In the genomic region with DNA sequence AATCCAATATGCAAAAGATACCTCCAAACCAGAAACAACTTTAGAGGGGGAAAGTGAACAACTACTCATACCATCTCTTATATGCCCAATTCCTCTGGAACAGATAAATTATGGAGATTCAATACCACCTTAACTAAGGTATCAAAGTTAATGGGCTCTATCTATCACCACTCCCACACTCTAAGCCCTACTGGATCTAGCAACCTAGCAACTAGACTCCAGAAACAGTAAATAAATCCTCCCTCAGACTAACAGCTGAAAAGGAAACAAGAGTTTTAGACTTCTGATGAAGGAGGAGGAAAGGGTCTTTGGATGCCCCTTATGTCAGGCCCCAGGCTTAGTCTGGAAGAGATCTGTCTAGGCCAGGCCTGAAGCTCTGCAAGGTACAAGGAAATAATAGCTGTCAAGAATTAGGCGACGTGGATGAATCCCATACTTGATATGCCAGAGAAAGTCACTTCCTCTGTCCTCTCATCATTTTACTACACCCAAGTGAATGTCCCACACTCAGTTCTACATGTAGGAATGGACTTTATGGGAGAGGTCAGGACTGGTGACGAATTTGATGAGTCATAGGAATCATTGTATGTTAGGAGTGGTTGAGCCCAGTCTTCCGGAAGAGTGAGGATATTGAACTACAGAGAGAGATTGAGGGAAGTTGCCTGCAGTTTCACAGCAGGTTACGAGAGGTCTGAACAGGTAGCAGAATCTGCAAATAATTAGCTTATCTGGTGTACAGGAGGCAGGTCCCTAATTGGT, we compare ENCODE assay signal across 8 cellular contexts.
A peak's percentile ranks its signal among the peaks of the same experiment; 100 is the strongest.
DNase-seq lines count a peak whose midpoint lies in the region; ATAC-seq and TF ChIP-seq lines count a peak whose summit lies in the region.
"Had no signal": no experiment of that assay in that cellular context is flagged by ENCODE, and none has a peak within 500 bp of the region (broad histone marks: within the 10 kb centered on the region; RNA-seq: fewer than 3 reads in every experiment).

No MANE protein-coding gene starts in this region.

- peak; percentile 75 to 95 for ATAC-seq in right cardiac atrium
- ATAC-seq in HG02763 (IDR thresholded peaks at IDR 0.05; ENCODE audit: unreplicated experiment): no peak
- no peak for ATAC-seq in GM19452 (IDR thresholded peaks at IDR 0.05; ENCODE audit: unreplicated experiment)

- H3K4me1 ChIP-seq in right cardiac atrium (ENCODE audit: control insufficient read depth, insufficient read depth, low read length) (peaks cover 11% of the 10 kb centered on the region), suprapubic skin (peaks cover 62% of the 10 kb centered on the region)

- TF ChIP-seq EP300 in suprapubic skin (IDR thresholded peaks at IDR 0.05): no peak

- no peaks in the 10 kb centered on the region for H3K27me3 ChIP-seq in right cardiac atrium (ENCODE audit: control insufficient read depth, insufficient read depth)
- no peaks in the 10 kb centered on the region for H3K27me3 ChIP-seq in suprapubic skin

- H3K36me3 ChIP-seq in suprapubic skin: no peaks in the 10 kb centered on the region

- intact Hi-C loops in right cardiac atrium (cut with DNase I): no loop called here

- no peak for TF ChIP-seq POLR2A in suprapubic skin (IDR thresholded peaks at IDR 0.05)

- H3K4me3 ChIP-seq in right cardiac atrium (ENCODE audit: low read length): no peak overlapping the region
- H3K4me3 ChIP-seq in suprapubic skin: no peak overlapping the region

- peak overlapping the region; percentile 59 for H3K27ac ChIP-seq in right cardiac atrium (ENCODE audit: low read length)
- H3K27ac ChIP-seq in suprapubic skin: peak overlapping the region; percentile 69
- H3K27ac ChIP-seq: KMS-11 had no signal

- H3K9me3 ChIP-seq in right cardiac atrium (ENCODE audit: control insufficient read depth, low read length) (no peaks in the 10 kb centered on the region), suprapubic skin (no peaks in the 10 kb centered on the region)

- DNase-seq in HCEC 1CT (peak; percentile 92), T1000 (lab: John Stamatoyannopoulos, UW) (peak; percentile 25), right cardiac atrium (no peak), suprapubic skin (ENCODE audit: low spot score in 2 of 2) (no peak), NCI-H524 (lab: John Stamatoyannopoulos, UW) (no peak)

- WGBS in right cardiac atrium: 57% methylated on average over 5 of the region's 5 CpGs
- WGBS in suprapubic skin: 57% methylated on average over 5 of the region's 5 CpGs

- TF ChIP-seq CTCF in suprapubic skin (IDR thresholded peaks at IDR 0.05): no peak

Comparison
In these comparisons a context has a peak if more than half of its experiments do, and no peak if none do; other contexts are left out.
1. DNase-seq: peak in HCEC 1CT (single experiment) and T1000 (single experiment); none in right cardiac atrium (0 of 3), suprapubic skin (0 of 2) and NCI-H524 (0 of 2).
2. ATAC-seq: peak in right cardiac atrium (2 of 2); none in HG02763 (single experiment) and GM19452 (single experiment).